Comparison of ENCODE assay signal across 8 cellular contexts in genomic region chr3:102057781-102058421, GRCh38.
DNase-seq lines count a peak whose midpoint lies in the region; ATAC-seq and TF ChIP-seq lines count a peak whose summit lies in the region.

No MANE protein-coding gene starts in this region.

- no peaks in the 10 kb centered on the region for H3K9me3 Mint-ChIP-seq in activated naive CD8-positive, alpha-beta T cell treated with anti-CD3 and anti-CD28 coated beads, Interleukin-2, amount 50 U/mL, for 24 hours
- no peaks in the 10 kb centered on the region for H3K9me3 Mint-ChIP-seq in osteocyte (ENCODE audit: unreplicated experiment)

- H3K4me1 Mint-ChIP-seq in activated naive CD8-positive, alpha-beta T cell treated with anti-CD3 and anti-CD28 coated beads, Interleukin-2, amount 50 U/mL, for 24 hours: peaks cover 59% of the 10 kb centered on the region
- H3K4me1 Mint-ChIP-seq in osteocyte (ENCODE audit: unreplicated experiment): no peaks in the 10 kb centered on the region

- H3K27ac Mint-ChIP-seq in activated naive CD8-positive, alpha-beta T cell treated with anti-CD3 and anti-CD28 coated beads, Interleukin-2, amount 50 U/mL, for 24 hours: peak overlapping the region; percentile 41
- no peak overlapping the region for H3K27ac Mint-ChIP-seq in osteocyte (ENCODE audit: unreplicated experiment)

- DNase-seq in activated naive CD8-positive, alpha-beta T cell treated with anti-CD3 and anti-CD28 coated beads, Interleukin-2, amount 50 U/mL, for 24 hours: no peak
- no peak for DNase-seq in NCI-H146 treated with DMSO at 0.1 percent for 48 hours (lab: John Stamatoyannopoulos, UW; ENCODE audit: unreplicated experiment)
- no peak for DNase-seq in NCI-H1048 (lab: John Stamatoyannopoulos, UW)
- DNase-seq in KBM-7: no peak
- DNase-seq in osteocyte (ENCODE audit: extremely low spot score, unreplicated experiment): no peak

- no peak overlapping the region for H3K4me3 Mint-ChIP-seq in activated naive CD8-positive, alpha-beta T cell treated with anti-CD3 and anti-CD28 coated beads, Interleukin-2, amount 50 U/mL, for 24 hours
- no peak overlapping the region for H3K4me3 Mint-ChIP-seq in osteocyte (ENCODE audit: unreplicated experiment)

- ATAC-seq in GM18498 (IDR thresholded peaks at IDR 0.05; ENCODE audit: unreplicated experiment) (peak; percentile 87), GM19455 (IDR thresholded peaks at IDR 0.05; ENCODE audit: unreplicated experiment) (peak; percentile 78), HG03108 (IDR thresholded peaks at IDR 0.05; ENCODE audit: unreplicated experiment) (peak; percentile 67)
- peak; percentile 80 for ATAC-seq in activated naive CD8-positive, alpha-beta T cell treated with anti-CD3 and anti-CD28 coated beads, Interleukin-2, amount 50 U/mL, for 24 hours

- no peaks in the 10 kb centered on the region for H3K27me3 Mint-ChIP-seq in activated naive CD8-positive, alpha-beta T cell treated with anti-CD3 and anti-CD28 coated beads, Interleukin-2, amount 50 U/mL, for 24 hours
- H3K27me3 Mint-ChIP-seq in osteocyte (ENCODE audit: unreplicated experiment): no peaks in the 10 kb centered on the region

- TF ChIP-seq CTCF in osteocyte (IDR thresholded peaks at IDR 0.05): no peak

- no peaks in the 10 kb centered on the region for H3K36me3 Mint-ChIP-seq in activated naive CD8-positive, alpha-beta T cell treated with anti-CD3 and anti-CD28 coated beads, Interleukin-2, amount 50 U/mL, for 24 hours (ENCODE audit: low read depth)
- no peaks in the 10 kb centered on the region for H3K36me3 Mint-ChIP-seq in osteocyte (ENCODE audit: unreplicated experiment)

- in situ Hi-C loops in KBM-7 (cut with MboI; ENCODE audit: low pct_unique_long_range_greater_than_20kb, low sequenced_read_pairs): no loop called here
